1 cellular context compared by ENCODE assay signal in genomic region chr2:31757351-31757750, GRCh38.
A peak's percentile ranks its signal among the peaks of the same experiment; 100 is the strongest.
DNase-seq lines count a peak whose midpoint lies in the region; ATAC-seq, FAIRE-seq and TF ChIP-seq lines count a peak whose summit lies in the region.
"Not testable (repeated sequence)": the region's sequence is repeated elsewhere in the genome, so short reads cannot be mapped to it uniquely, and the experiment has no call there.

No MANE protein-coding gene starts in this region.

- not testable (repeated sequence) for TF ChIP-seq RAD21 in HepG2 (CRISPR knock-in tag; IDR thresholded peaks at IDR 0.05)

- BruUV-seq in HepG2 (replicated peaks; lab: Mats Ljungman, UMichigan), result not testable (repeated sequence)

- not testable (repeated sequence) for H3K79me2 ChIP-seq in HepG2 (ENCODE audit: insufficient read depth, low read length)

- H4K20me1 ChIP-seq in HepG2 (ENCODE audit: insufficient read depth, low read length), result not testable (repeated sequence)

- CTCF ChIA-PET in HepG2 (lab: Yijun Ruan, JAX; ENCODE audit: low intra/inter-chr PET ratio, low total read pairs), result not testable (repeated sequence)

- not testable (repeated sequence) for TF ChIP-seq POLR2A in HepG2 (IDR thresholded peaks at IDR 0.05; ENCODE audit: insufficient read depth in 1 of 2, low read depth in 2 of 2, low read length in 2 of 2)

- not testable (repeated sequence) for H2AFZ ChIP-seq in HepG2 (ENCODE audit: low read length)

- H3K4me1 ChIP-seq in HepG2 (ENCODE audit: insufficient read depth, low read length), result peaks cover 22% of the 10 kb centered on the region

- intact Hi-C loops in HepG2 (cut with micrococcal nuclease; ENCODE audit: unreplicated experiment), result not testable (repeated sequence)

- not testable (repeated sequence) for H3K4me2 ChIP-seq in HepG2 (ENCODE audit: low read depth, low read length)

- not testable (repeated sequence) for H3K9me3 ChIP-seq in HepG2 (ENCODE audit: low read length)

- in situ Hi-C loops in HepG2 (cut with HindIII; ENCODE audit: extremely low pct_ligation_motif_present, low pct_unique_long_range_greater_than_20kb), result not testable (repeated sequence)

- TF ChIP-seq CTCF in HepG2 (CRISPR knock-in tag; IDR thresholded peaks at IDR 0.05), result not testable (repeated sequence)

- TF ChIP-seq EP300 in HepG2 (IDR thresholded peaks at IDR 0.05; ENCODE audit: low read depth in 2 of 2, low read length in 2 of 2); HepG2 (CRISPR knock-in tag; IDR thresholded peaks at IDR 0.05; ENCODE audit: borderline replicate concordance): not testable (repeated sequence)

- WGBS in HepG2 (ENCODE audit: low lambda C conversion rate), result 20% methylated on average over 2 of the region's 2 CpGs

- DNase-seq in HepG2 (ENCODE audit: low spot score), result not testable (repeated sequence)

- FAIRE-seq in HepG2 (lab: Jason Lieb, UNC), result not testable (repeated sequence)

- H3K9ac ChIP-seq in HepG2 (ENCODE audit: insufficient read depth, low read depth, low read length), result not testable (repeated sequence)

- not testable (repeated sequence) for ATAC-seq in HepG2

- POLR2A ChIA-PET in HepG2 (lab: Yijun Ruan, JAX), result not testable (repeated sequence)

- H3K36me3 ChIP-seq in HepG2 (replicated peaks in 1 of 2; ENCODE audit: control insufficient read depth in 1 of 2, insufficient read depth in 2 of 2, low read length in 2 of 2), result not testable (repeated sequence)

- not testable (repeated sequence) for H3K4me3 ChIP-seq in HepG2 (replicated peaks in 1 of 3; ENCODE audit: insufficient read depth in 1 of 3, low read depth in 2 of 3, low read length in 3 of 3)

- not testable (repeated sequence) for H3K27ac ChIP-seq in HepG2 (ENCODE audit: extremely low read length, insufficient read depth, low read length)

- H3K27me3 ChIP-seq in HepG2 (ENCODE audit: control insufficient read depth in 1 of 2, insufficient read depth in 2 of 2, low read length in 2 of 2), result not testable (repeated sequence)

TF ChIP-seq in HepG2, 621 proteins besides CTCF, POLR2A, EP300 and RAD21:
- TF ChIP-seq FOXP1, SOX13 (IDR thresholded peaks at IDR 0.05): not testable (repeated sequence)
- TF ChIP-seq FOXP1 (CRISPR knock-in tag; IDR thresholded peaks at IDR 0.05) (0 out of 2 replicates have a peak, but pooled peaks have one; percentile 20), ONECUT2 (CRISPR knock-in tag; IDR thresholded peaks at IDR 0.05) (peak; percentile 91), GATAD2A (CRISPR knock-in tag; IDR thresholded peaks at IDR 0.05) (0 out of 2 replicates have a peak, but pooled peaks have one; percentile 11), TCF7 (IDR thresholded peaks at IDR 0.05; ENCODE audit: low read depth) (peak; percentile 64; the same call in 1 of the 2 replicates), SOX13 (CRISPR knock-in tag; conservative IDR thresholded peaks at IDR 0.05 in 1 of 2, IDR thresholded peaks at IDR 0.05 in 1 of 2) (0 out of 4 replicates have a peak, but pooled peaks of 1 of the 2 experiments have one; percentile 26)
TF ChIP-seq in HepG2: peak in this region for 5; not testable (repeated sequence) for 616.
